In genomic region chr3:147975165-147975564, GRCh38 we compare ENCODE assay signal across 26 cellular contexts.
"Had no signal": no experiment of that assay in that cellular context is flagged by ENCODE, and none has a peak within 500 bp of the region (broad histone marks: within the 10 kb centered on the region; RNA-seq: fewer than 3 reads in every experiment).

No MANE protein-coding gene starts in this region.

- H3K4me3 ChIP-seq: stomach, suprapubic skin, testis, thoracic aorta, thyroid gland, tibial artery, tibial nerve, transverse colon, upper lobe of left lung, upper lobe of right lung, uterus, vagina had no signal

- ATAC-seq: stimulated activated effector memory CD8-positive, alpha-beta T cell treated with anti-CD3 and anti-CD28 coated beads, Interleukin-12 subunit alpha, Interleukin-12 subunit beta, amount 100 ng/mL, for 72 hours; stimulated activated memory B cell treated with anti-CD40 and anti-IgM and Interleukin-4, amounts not matched to agents 10 μg/mL and 1 μg/mL and 100 μg/mL, for 72 hours; stimulated activated naive B cell treated with anti-CD40 and anti-IgM and Interleukin-4, amounts not matched to agents 10 μg/mL and 1 μg/mL and 100 μg/mL, for 72 hours; stimulated activated naive CD8-positive, alpha-beta T cell treated with anti-CD3 and anti-CD28 coated beads, Interleukin-15, amount 100 ng/mL, for 72 hours; stimulated activated naive CD8-positive, alpha-beta T cell treated with anti-CD3 and anti-CD28 coated beads, Interleukin-15, Interleukin-2, amounts not matched to agents 100 U/mL and 50 U/mL, for 24 hours; upper lobe of right lung had no signal

- H3K36me3 ChIP-seq: stomach, suprapubic skin, thoracic aorta, thyroid gland, tibial artery, tibial nerve, transverse colon, upper lobe of left lung, upper lobe of right lung, uterus, vagina had no signal

- H3K4me1 ChIP-seq: stomach, suprapubic skin, testis, thyroid gland, tibial artery, tibial nerve, transverse colon, upper lobe of left lung, upper lobe of right lung, uterus, vagina had no signal

- H3K9me3 ChIP-seq: stomach, suprapubic skin, testis, thoracic aorta, thyroid gland, tibial artery, tibial nerve, transverse colon, upper lobe of left lung, upper lobe of right lung, uterus, vagina had no signal

- DNase-seq: stimulated activated CD4-positive, alpha-beta T cell treated with anti-CD3 and anti-CD28 coated beads, Interleukin-2, amount 100 ng/mL, for 48 hours; stimulated activated CD4-positive, alpha-beta T cell treated with anti-CD3 and anti-CD28 coated beads, Interleukin-4, amount 100 ng/mL, for 1 hour; stimulated activated CD4-positive, alpha-beta T cell treated with anti-CD3 and anti-CD28 coated beads, Interleukin-4, amount 100 ng/mL, for 24 hours; stimulated activated CD4-positive, alpha-beta T cell treated with anti-CD3 and anti-CD28 coated beads, Interleukin-4, amount 100 ng/mL, for 4 hours; stimulated activated CD8-positive, alpha-beta memory T cell treated with anti-CD3 and anti-CD28 coated beads, Interleukin-4, amount 100 ng/mL, for 48 hours; stimulated activated naive B cell treated with anti-CD40 and anti-IgM and Interleukin-4, amounts not matched to agents 10 μg/mL and 1 μg/mL and 100 μg/mL, for 72 hours; stimulated activated naive CD4-positive, alpha-beta T cell; stimulated activated naive CD4-positive, alpha-beta T cell treated with Interleukin-2 at 50 U/mL for 16 hours; stimulated activated naive CD8-positive, alpha-beta T cell treated with anti-CD3 and anti-CD28 coated beads, Interleukin-15, amount 100 ng/mL, for 72 hours; stimulated activated naive CD8-positive, alpha-beta T cell treated with anti-CD3 and anti-CD28 coated beads, Interleukin-15, Interleukin-2, amounts not matched to agents 100 U/mL and 50 U/mL, for 24 hours; stomach; substantia nigra; testis; thyroid gland; tibial artery; transverse colon; trophoblast cell; upper lobe of left lung; upper lobe of right lung; uterus had no signal

- H3K27ac ChIP-seq: stomach, suprapubic skin, testis, thoracic aorta, thyroid gland, tibial artery, tibial nerve, transverse colon, upper lobe of left lung, upper lobe of right lung, uterus, vagina had no signal

- H3K27me3 ChIP-seq: stomach, suprapubic skin, testis, thyroid gland, tibial artery, tibial nerve, transverse colon, upper lobe of left lung, upper lobe of right lung, uterus, vagina had no signal
